8 cellular contexts compared by ENCODE assay signal in the genomic region with DNA sequence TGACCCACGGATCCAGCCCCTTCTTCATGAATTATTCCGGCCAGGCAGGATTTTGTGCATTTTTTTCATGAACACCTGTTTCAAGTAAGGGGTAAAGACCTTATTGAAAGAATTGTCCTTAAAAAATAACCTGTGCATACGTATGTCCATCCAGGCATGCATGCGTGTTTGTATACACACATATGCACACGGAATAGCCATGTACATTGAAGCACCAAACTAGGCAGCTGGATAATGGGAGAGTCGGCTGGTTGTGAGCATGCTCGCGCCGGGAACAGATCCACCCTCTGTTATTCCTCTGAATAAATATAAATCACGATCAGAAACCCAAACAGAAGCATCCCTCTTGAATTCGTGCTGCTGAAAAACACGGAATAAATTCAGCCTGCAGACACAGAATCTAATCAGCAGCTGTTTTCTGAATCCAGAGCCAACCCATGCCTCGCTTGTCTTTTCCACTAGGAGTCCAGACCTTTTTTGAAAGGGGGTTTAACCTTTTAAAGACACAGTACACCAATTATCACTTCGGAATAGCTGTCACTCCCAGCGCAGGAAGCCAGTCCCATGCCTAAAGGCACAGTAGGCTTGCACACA. TPM values are rescaled to one million over a fixed set of nuclear protein-coding genes. Genes with fewer than 3 reads are reported as not detected.
DNase-seq lines count a peak whose midpoint lies in the region; ATAC-seq and TF ChIP-seq lines count a peak whose summit lies in the region.

A gene (minus strand): TSS at position 473 of the 594 bp plus-strand sequence.

- H3K27ac Mint-ChIP-seq in Caco-2 (ENCODE audit: unreplicated experiment) = no peak within 1 kb of the TSS
- peak within 1 kb of the TSS; percentile 98 for H3K27ac Mint-ChIP-seq in T-helper 2 cell treated with Interferon-gamma antibody and Interleukin-4, amounts not matched to agents 5 μg/mL and 100 μg/mL, for 36 hours
- peak within 1 kb of the TSS; percentile 87 to 94 for H3K27ac Mint-ChIP-seq in natural killer cell treated with Interleukin-12 subunit alpha and Interleukin-12 subunit beta and Interleukin-15 and Interleukin-18, amount 100 ng/mL, for 72 hours

- H3K4me3 Mint-ChIP-seq in Caco-2 (ENCODE audit: unreplicated experiment) = peak within 1 kb of the TSS; percentile 69
- H3K4me3 Mint-ChIP-seq in T-helper 2 cell treated with Interferon-gamma antibody and Interleukin-4, amounts not matched to agents 5 μg/mL and 100 μg/mL, for 36 hours = peak within 1 kb of the TSS; percentile 96
- peak within 1 kb of the TSS; percentile 67 for H3K4me3 Mint-ChIP-seq in natural killer cell treated with Interleukin-12 subunit alpha and Interleukin-12 subunit beta and Interleukin-15 and Interleukin-18, amount 100 ng/mL, for 72 hours

- H3K36me3 Mint-ChIP-seq in Caco-2 (ENCODE audit: insufficient read depth, unreplicated experiment) = no peaks in the 10 kb centered on the region
- H3K36me3 Mint-ChIP-seq in T-helper 2 cell treated with Interferon-gamma antibody and Interleukin-4, amounts not matched to agents 5 μg/mL and 100 μg/mL, for 36 hours (ENCODE audit: low read depth) = peaks cover 13% of the 10 kb centered on the region
- peaks cover 16% of the 10 kb centered on the region for H3K36me3 Mint-ChIP-seq in natural killer cell treated with Interleukin-12 subunit alpha and Interleukin-12 subunit beta and Interleukin-15 and Interleukin-18, amount 100 ng/mL, for 72 hours

- no peaks in the 10 kb centered on the region for H3K4me1 Mint-ChIP-seq in Caco-2 (ENCODE audit: low read depth, unreplicated experiment)
- peaks cover 66% of the 10 kb centered on the region for H3K4me1 Mint-ChIP-seq in T-helper 2 cell treated with Interferon-gamma antibody and Interleukin-4, amounts not matched to agents 5 μg/mL and 100 μg/mL, for 36 hours (ENCODE audit: low read depth)
- peaks cover 69 to 72% of the 10 kb centered on the region in 2 donors for H3K4me1 Mint-ChIP-seq in natural killer cell treated with Interleukin-12 subunit alpha and Interleukin-12 subunit beta and Interleukin-15 and Interleukin-18, amount 100 ng/mL, for 72 hours (ENCODE audit: low read depth in 2 of 2)

- no TSS peak for BruUV-seq in Caco-2 (replicated peaks; lab: Mats Ljungman, UMichigan)

- POLR2A ChIA-PET in Caco-2 (lab: Charles Lee) = no interaction called here

- no peaks in the 10 kb centered on the region for H3K9me3 Mint-ChIP-seq in Caco-2 (ENCODE audit: unreplicated experiment)
- H3K9me3 Mint-ChIP-seq in T-helper 2 cell treated with Interferon-gamma antibody and Interleukin-4, amounts not matched to agents 5 μg/mL and 100 μg/mL, for 36 hours = peaks cover 8% of the 10 kb centered on the region
- no peaks in the 10 kb centered on the region for H3K9me3 Mint-ChIP-seq in natural killer cell treated with Interleukin-12 subunit alpha and Interleukin-12 subunit beta and Interleukin-15 and Interleukin-18, amount 100 ng/mL, for 72 hours

- DNase-seq in Caco-2 (no peak), LoVo (ENCODE audit: low spot score) (peak; percentile 48), fibroblast of pulmonary artery (ENCODE audit: low read depth) (peak; percentile 43)
- DNase-seq in T-helper 2 cell treated with Interferon-gamma antibody and Interleukin-4, amounts not matched to agents 5 μg/mL and 100 μg/mL, for 36 hours (ENCODE audit: low spot score) = no peak
- DNase-seq in natural killer cell treated with Interleukin-12 subunit alpha and Interleukin-12 subunit beta and Interleukin-15 and Interleukin-18, amount 100 ng/mL, for 72 hours (ENCODE audit: low spot score) = no peak
- no peak for DNase-seq in stimulated activated CD4-positive, alpha-beta T cell treated with anti-CD3 and anti-CD28 coated beads, Interleukin-2, amount 100 ng/mL, for 48 hours
- DNase-seq in stimulated activated CD4-positive, alpha-beta T cell treated with anti-CD3 and anti-CD28 coated beads, Interleukin-4, amount 100 ng/mL, for 24 hours = no peak

- ATAC-seq in natural killer cell treated with Interleukin-12 subunit alpha and Interleukin-12 subunit beta and Interleukin-15 and Interleukin-18, amount 100 ng/mL, for 72 hours = no peak
- no peak for ATAC-seq in GM21786 (IDR thresholded peaks at IDR 0.05; ENCODE audit: unreplicated experiment)

- H3K9me3 ChIP-seq in Caco-2 = no peaks in the 10 kb centered on the region

- intact Hi-C loops in Caco-2 (cut with micrococcal nuclease; ENCODE audit: unreplicated experiment) = no loop called here

- H3K36me3 ChIP-seq in Caco-2 (ENCODE audit: control insufficient read depth, insufficient read depth, low read length) = no peaks in the 10 kb centered on the region

- TF ChIP-seq CTCF in Caco-2 (IDR thresholded peaks at IDR 0.05; ENCODE audit: insufficient read depth in 1 of 2, low read depth in 1 of 2, low read length in 1 of 2, severe bottlenecking in 1 of 2, unreplicated experiment in 1 of 2) (no peak), fibroblast of pulmonary artery (IDR thresholded peaks at IDR 0.05; ENCODE audit: low read length, missing control alignments) (peak; percentile 33)

- CTCF ChIA-PET in Caco-2 (lab: Charles Lee) = interaction anchor here (0.6 kb wide), 1 partner anchor 108 kb away, joined by 3 read pairs; no protein-coding TSS in a partner anchor

- peaks cover 14% of the 10 kb centered on the region for H3K27me3 Mint-ChIP-seq in Caco-2 (ENCODE audit: insufficient read depth, unreplicated experiment)
- peaks cover 14% of the 10 kb centered on the region for H3K27me3 Mint-ChIP-seq in T-helper 2 cell treated with Interferon-gamma antibody and Interleukin-4, amounts not matched to agents 5 μg/mL and 100 μg/mL, for 36 hours (ENCODE audit: low read depth)
- H3K27me3 Mint-ChIP-seq in natural killer cell treated with Interleukin-12 subunit alpha and Interleukin-12 subunit beta and Interleukin-15 and Interleukin-18, amount 100 ng/mL, for 72 hours = no peaks in the 10 kb centered on the region

- H3K27me3 ChIP-seq in Caco-2 (replicated peaks; ENCODE audit: control insufficient read depth, insufficient read depth, low read length) = no peaks in the 10 kb centered on the region; the same call in 1 of the 2 replicates

- peak within 1 kb of the TSS; percentile 34 for H3K4me3 ChIP-seq in Caco-2 (ENCODE audit: low read depth, low read length)
- peak within 1 kb of the TSS; percentile 54 for H3K4me3 ChIP-seq in fibroblast of pulmonary artery (replicated peaks; ENCODE audit: low read depth, low read length)

- H3K4me1 ChIP-seq in Caco-2 = no peaks in the 10 kb centered on the region

RNA-seq across cellular contexts. Expression of the gene that starts here (rescaled TPM):
- total RNA-seq in Caco-2 (2022) = 0.25 and 0.37 TPM in 2 replicates
- 10 to 100 TPM; 17.9 to 32.0 TPM for total RNA-seq in natural killer cell treated with Interleukin-12 subunit alpha and Interleukin-12 subunit beta and Interleukin-15 and Interleukin-18, amount 100 ng/mL, for 72 hours

Comparison
In these comparisons a context has a peak if more than half of its experiments do, and no peak if none do; other contexts are left out.
1. RNA of the gene that starts here (total RNA-seq): 17.9 to 32.0 TPM in natural killer cell treated with Interleukin-12 subunit alpha and Interleukin-12 subunit beta and Interleukin-15 and Interleukin-18, amount 100 ng/mL, for 72 hours; 0.25 to 0.37 TPM in Caco-2; every median in the first group is over 10 times any median in the second.
2. DNase-seq: peak in LoVo (single experiment) and fibroblast of pulmonary artery (single experiment); none in Caco-2 (0 of 2), T-helper 2 cell treated with Interferon-gamma antibody and Interleukin-4, amounts not matched to agents 5 μg/mL and 100 μg/mL, for 36 hours (single experiment), natural killer cell treated with Interleukin-12 subunit alpha and Interleukin-12 subunit beta and Interleukin-15 and Interleukin-18, amount 100 ng/mL, for 72 hours (single experiment), stimulated activated CD4-positive, alpha-beta T cell treated with anti-CD3 and anti-CD28 coated beads, Interleukin-2, amount 100 ng/mL, for 48 hours (0 of 2) and stimulated activated CD4-positive, alpha-beta T cell treated with anti-CD3 and anti-CD28 coated beads, Interleukin-4, amount 100 ng/mL, for 24 hours (single experiment).
3. Peak in every context shown above with its lines, with median percentiles within 50 percentile points of each other: H3K4me3 Mint-ChIP-seq.